Comparison of ENCODE assay signal across 2 cellular contexts in genomic region chr7:155510975-155511595, GRCh38.
TF ChIP-seq lines count a peak whose summit lies in the region.

No MANE protein-coding gene starts in this region.

TF ChIP-seq in K562, 482 proteins besides CTCF, POLR2A, EP300 and RAD21:
- TF ChIP-seq EZH2 (IDR thresholded peaks at IDR 0.05; ENCODE audit: borderline replicate concordance, low read depth, low read length) = 0 out of 2 replicates have a peak, but pooled peaks have one; percentile 59
- no peak for TF ChIP-seq ZBTB17 (CRISPR knock-in tag; IDR thresholded peaks at IDR 0.05)

TF ChIP-seq in neural cell, 6 proteins besides CTCF, POLR2A, EP300 and RAD21:
- no peak for TF ChIP-seq MXI1 (conservative IDR thresholded peaks at IDR 0.05; ENCODE audit: poor library complexity, severe bottlenecking)
- no peak for TF ChIP-seq TAF1 (IDR thresholded peaks at IDR 0.05; ENCODE audit: low read depth)
- TF ChIP-seq POLR2AphosphoS5 (IDR thresholded peaks at IDR 0.05) = peak; percentile 4
- no peak for TF ChIP-seq REST (IDR thresholded peaks at IDR 0.05; ENCODE audit: borderline replicate concordance)
- no peak for TF ChIP-seq EZH2 (IDR thresholded peaks at IDR 0.05; ENCODE audit: borderline replicate concordance, insufficient read depth, low read length, poor library complexity, severe bottlenecking)
- no peak for TF ChIP-seq SMC3 (conservative IDR thresholded peaks at IDR 0.05; ENCODE audit: poor library complexity)
